Comparison of ENCODE assay signal across 1 cellular context in genomic region chrX:15601932-15602331, GRCh38.
TF ChIP-seq lines count a peak whose summit lies in the region.

No MANE protein-coding gene starts in this region.

TF ChIP-seq in HepG2, 621 proteins besides CTCF, POLR2A, EP300 and RAD21 (continued from another document and continues in another):
- TF ChIP-seq AHDC1 (CRISPR knock-in tag; IDR thresholded peaks at IDR 0.05; ENCODE audit: borderline replicate concordance) (peak; percentile 66; the same call in 1 of the 2 replicates), POLR2G (IDR thresholded peaks at IDR 0.05; ENCODE audit: low read depth, low read length) (no peak), NR2C2 (CRISPR knock-in tag; IDR thresholded peaks at IDR 0.05; ENCODE audit: borderline replicate concordance) (no peak), ZNF296 (CRISPR knock-in tag; conservative IDR thresholded peaks at IDR 0.05) (no peak), ZBTB8A (CRISPR knock-in tag; IDR thresholded peaks at IDR 0.05; ENCODE audit: borderline replicate concordance, low read depth) (no peak), ZNF136 (CRISPR knock-in tag; IDR thresholded peaks at IDR 0.05; ENCODE audit: low read depth) (no peak), ZNF737 (CRISPR knock-in tag; IDR thresholded peaks at IDR 0.05; ENCODE audit: borderline replicate concordance) (no peak), CEBPB (IDR thresholded peaks at IDR 0.05; ENCODE audit: borderline replicate concordance, low read depth, low read length) (peak; percentile 83), IKZF1 (IDR thresholded peaks at IDR 0.05) (no peak), ZNF530 (CRISPR knock-in tag; IDR thresholded peaks at IDR 0.05; ENCODE audit: low read depth) (no peak), BCL3 (CRISPR knock-in tag; IDR thresholded peaks at IDR 0.05) (no peak), DRAP1 (CRISPR knock-in tag; IDR thresholded peaks at IDR 0.05) (no peak), ZNF3 (CRISPR knock-in tag; IDR thresholded peaks at IDR 0.05) (no peak), SMYD3 (CRISPR knock-in tag; IDR thresholded peaks at IDR 0.05) (no peak), GTF2F1 (IDR thresholded peaks at IDR 0.05; ENCODE audit: low read length) (no peak), ZFP1 (CRISPR knock-in tag; IDR thresholded peaks at IDR 0.05) (no peak), ZNF710 (CRISPR knock-in tag; IDR thresholded peaks at IDR 0.05; ENCODE audit: borderline replicate concordance) (no peak), SP5 (CRISPR knock-in tag; IDR thresholded peaks at IDR 0.05; ENCODE audit: borderline replicate concordance, low read depth) (no peak), ZNF691 (CRISPR knock-in tag; IDR thresholded peaks at IDR 0.05; ENCODE audit: borderline replicate concordance, low read depth) (no peak), SIN3B (IDR thresholded peaks at IDR 0.05; ENCODE audit: low read length) (no peak), TERF1 (CRISPR knock-in tag; IDR thresholded peaks at IDR 0.05) (no peak), HNRNPK (IDR thresholded peaks at IDR 0.05; ENCODE audit: low read depth, low read length, poor library complexity, severe bottlenecking) (no peak), ZNF431 (CRISPR knock-in tag; IDR thresholded peaks at IDR 0.05; ENCODE audit: borderline replicate concordance, low read depth) (no peak), ZXDC (CRISPR knock-in tag; IDR thresholded peaks at IDR 0.05) (no peak), CEBPG (CRISPR knock-in tag; IDR thresholded peaks at IDR 0.05) (peak; percentile 76), ZNF510 (CRISPR knock-in tag; IDR thresholded peaks at IDR 0.05; ENCODE audit: low read depth) (no peak), TEAD3 (CRISPR knock-in tag; optimal IDR thresholded peaks at IDR 0.05; ENCODE audit: borderline replicate concordance) (peak; percentile 51)
- TF ChIP-seq, protein P1, sequence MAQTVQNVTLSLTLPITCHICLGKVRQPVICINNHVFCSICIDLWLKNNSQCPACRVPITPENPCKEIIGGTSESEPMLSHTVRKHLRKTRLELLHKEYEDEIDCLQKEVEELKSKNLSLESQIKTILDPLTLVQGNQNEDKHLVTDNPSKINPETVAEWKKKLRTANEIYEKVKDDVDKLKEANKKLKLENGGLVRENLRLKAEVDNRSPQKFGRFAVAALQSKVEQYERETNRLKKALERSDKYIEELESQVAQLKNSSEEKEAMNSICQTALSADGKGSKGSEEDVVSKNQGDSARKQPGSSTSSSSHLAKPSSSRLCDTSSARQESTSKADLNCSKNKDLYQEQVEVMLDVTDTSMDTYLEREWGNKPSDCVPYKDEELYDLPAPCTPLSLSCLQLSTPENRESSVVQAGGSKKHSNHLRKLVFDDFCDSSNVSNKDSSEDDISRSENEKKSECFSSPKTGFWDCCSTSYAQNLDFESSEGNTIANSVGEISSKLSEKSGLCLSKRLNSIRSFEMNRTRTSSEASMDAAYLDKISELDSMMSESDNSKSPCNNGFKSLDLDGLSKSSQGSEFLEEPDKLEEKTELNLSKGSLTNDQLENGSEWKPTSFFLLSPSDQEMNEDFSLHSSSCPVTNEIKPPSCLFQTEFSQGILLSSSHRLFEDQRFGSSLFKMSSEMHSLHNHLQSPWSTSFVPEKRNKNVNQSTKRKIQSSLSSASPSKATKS (CRISPR knock-in tag; IDR thresholded peaks at IDR 0.05), result no peak
- TF ChIP-seq, protein P2, sequence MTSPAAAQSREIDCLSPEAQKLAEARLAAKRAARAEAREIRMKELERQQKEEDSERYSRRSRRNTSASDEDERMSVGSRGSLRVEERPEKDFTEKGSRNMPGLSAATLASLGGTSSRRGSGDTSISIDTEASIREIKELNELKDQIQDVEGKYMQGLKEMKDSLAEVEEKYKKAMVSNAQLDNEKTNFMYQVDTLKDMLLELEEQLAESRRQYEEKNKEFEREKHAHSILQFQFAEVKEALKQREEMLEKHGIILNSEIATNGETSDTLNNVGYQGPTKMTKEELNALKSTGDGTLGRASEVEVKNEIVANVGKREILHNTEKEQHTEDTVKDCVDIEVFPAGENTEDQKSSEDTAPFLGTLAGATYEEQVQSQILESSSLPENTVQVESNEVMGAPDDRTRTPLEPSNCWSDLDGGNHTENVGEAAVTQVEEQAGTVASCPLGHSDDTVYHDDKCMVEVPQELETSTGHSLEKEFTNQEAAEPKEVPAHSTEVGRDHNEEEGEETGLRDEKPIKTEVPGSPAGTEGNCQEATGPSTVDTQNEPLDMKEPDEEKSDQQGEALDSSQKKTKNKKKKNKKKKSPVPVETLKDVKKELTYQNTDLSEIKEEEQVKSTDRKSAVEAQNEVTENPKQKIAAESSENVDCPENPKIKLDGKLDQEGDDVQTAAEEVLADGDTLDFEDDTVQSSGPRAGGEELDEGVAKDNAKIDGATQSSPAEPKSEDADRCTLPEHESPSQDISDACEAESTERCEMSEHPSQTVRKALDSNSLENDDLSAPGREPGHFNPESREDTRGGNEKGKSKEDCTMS (CRISPR knock-in tag; conservative IDR thresholded peaks at IDR 0.05), result no peak
- TF ChIP-seq, protein P3, sequence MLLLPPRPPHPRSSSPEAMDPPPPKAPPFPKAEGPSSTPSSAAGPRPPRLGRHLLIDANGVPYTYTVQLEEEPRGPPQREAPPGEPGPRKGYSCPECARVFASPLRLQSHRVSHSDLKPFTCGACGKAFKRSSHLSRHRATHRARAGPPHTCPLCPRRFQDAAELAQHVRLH (CRISPR knock-in tag; IDR thresholded peaks at IDR 0.05; ENCODE audit: borderline replicate concordance, low read depth), result no peak
- TF ChIP-seq, protein P4, sequence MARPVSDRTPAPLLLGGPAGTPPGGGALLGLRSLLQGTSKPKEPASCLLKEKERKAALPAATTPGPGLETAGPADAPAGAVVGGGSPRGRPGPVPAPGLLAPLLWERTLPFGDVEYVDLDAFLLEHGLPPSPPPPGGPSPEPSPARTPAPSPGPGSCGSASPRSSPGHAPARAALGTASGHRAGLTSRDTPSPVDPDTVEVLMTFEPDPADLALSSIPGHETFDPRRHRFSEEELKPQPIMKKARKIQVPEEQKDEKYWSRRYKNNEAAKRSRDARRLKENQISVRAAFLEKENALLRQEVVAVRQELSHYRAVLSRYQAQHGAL (CRISPR knock-in tag; IDR thresholded peaks at IDR 0.05; ENCODE audit: not compliant biosample characterization), result no peak
- TF ChIP-seq, protein P5, sequence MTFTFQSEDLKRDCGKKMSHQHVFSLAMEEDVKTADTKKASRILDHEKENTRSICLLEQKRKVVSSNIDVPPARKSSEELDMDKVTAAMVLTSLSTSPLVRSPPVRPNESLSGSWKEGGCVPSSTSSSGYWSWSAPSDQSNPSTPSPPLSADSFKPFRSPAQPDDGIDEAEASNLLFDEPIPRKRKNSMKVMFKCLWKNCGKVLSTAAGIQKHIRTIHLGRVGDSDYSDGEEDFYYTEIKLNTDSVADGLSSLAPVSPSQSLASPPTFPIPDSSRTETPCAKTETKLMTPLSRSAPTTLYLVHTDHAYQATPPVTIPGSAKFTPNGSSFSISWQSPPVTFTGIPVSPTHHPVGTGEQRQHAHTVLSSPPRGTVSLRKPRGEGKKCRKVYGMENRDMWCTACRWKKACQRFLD (CRISPR knock-in tag; IDR thresholded peaks at IDR 0.05; ENCODE audit: borderline replicate concordance), result no peak
